ENCODE assay signal across 8 cellular contexts in genomic region chr6:105992315-105992961, GRCh38.
DNase-seq lines count a peak whose midpoint lies in the region; ATAC-seq and TF ChIP-seq lines count a peak whose summit lies in the region.

No MANE protein-coding gene starts in this region.

- H3K36me3 ChIP-seq in CD4-positive, alpha-beta memory T cell (ENCODE audit: insufficient read depth, low read length): no peaks in the 10 kb centered on the region
- no peaks in the 10 kb centered on the region for H3K36me3 ChIP-seq in mucosa of rectum (ENCODE audit: control insufficient read depth in 2 of 2, insufficient read depth in 2 of 2, low read length in 2 of 2)

- H3K36me3 Mint-ChIP-seq in CD4-positive, alpha-beta memory T cell: peaks cover 0 to 15% of the 10 kb centered on the region in 2 donors

- intact Hi-C loops in CD4-positive, alpha-beta memory T cell (cut with micrococcal nuclease): loop anchor here (1.0 to 5.0 kb wide), 10 partner anchors 11 to 528 kb away; partner anchors contain the start of genes ATG5 and PRDM1

- peak overlapping the region; percentile 88 to 98 (median 96) for H3K4me3 Mint-ChIP-seq in CD4-positive, alpha-beta memory T cell

- H3K27me3 ChIP-seq in CD4-positive, alpha-beta memory T cell (ENCODE audit: insufficient read depth, low read length): peaks cover 4% of the 10 kb centered on the region
- H3K27me3 ChIP-seq in mucosa of rectum (ENCODE audit: control insufficient read depth in 2 of 2, insufficient read depth in 2 of 2, low read length in 2 of 2): peaks cover 5 to 20% of the 10 kb centered on the region in 2 donors

- peak; percentile 89 to 91 (median 91) for DNase-seq in CD4-positive, alpha-beta memory T cell
- DNase-seq in NOMO-1 treated with DMSO at 0.1 percent for 48 hours (lab: John Stamatoyannopoulos, UW; ENCODE audit: unreplicated experiment) (peak; percentile 83), epithelial cell of esophagus (ENCODE audit: low read depth) (peak; percentile 86)
- peak; percentile 91 for DNase-seq in activated CD8-positive, alpha-beta memory T cell treated with anti-CD3 and anti-CD28 coated beads, Interleukin-2, amount 50 U/mL, for 48 hours
- DNase-seq in stimulated activated CD8-positive, alpha-beta memory T cell treated with anti-CD3 and anti-CD28 coated beads, Interleukin-4, amount 100 ng/mL, for 24 hours (ENCODE audit: low read depth): peak; percentile 76

- no peaks in the 10 kb centered on the region for H3K9me3 Mint-ChIP-seq in CD4-positive, alpha-beta memory T cell

- TF ChIP-seq CTCF in epithelial cell of esophagus (IDR thresholded peaks at IDR 0.05; ENCODE audit: insufficient read depth, low read depth, low read length, missing control alignments): no peak

- ATAC-seq in GM19452 (IDR thresholded peaks at IDR 0.05; ENCODE audit: unreplicated experiment) (peak; percentile 76), HG03558 (IDR thresholded peaks at IDR 0.05; ENCODE audit: extremely low read depth, unreplicated experiment) (peak; percentile 43)

- H3K27me3 Mint-ChIP-seq in CD4-positive, alpha-beta memory T cell: peaks cover 5 to 12% of the 10 kb centered on the region in 2 donors

- CTCF ChIA-PET in CD4-positive, alpha-beta memory T cell (lab: Charles Lee; ENCODE audit: partially characterized antibody): interaction anchor here (0.8 to 5.3 kb wide), 20 partner anchors 8 to 560 kb away, joined by 3 to 52 read pairs (median 6); partner anchors contain the start of gene PRDM1

- H3K4me1 Mint-ChIP-seq in CD4-positive, alpha-beta memory T cell: peaks cover 26 to 56% (median 30%) of the 10 kb centered on the region in 4 donors

- H3K9me3 ChIP-seq in CD4-positive, alpha-beta memory T cell (ENCODE audit: control insufficient read depth in 1 of 2, low read length in 2 of 2): no peaks in the 10 kb centered on the region
- H3K9me3 ChIP-seq in mucosa of rectum (ENCODE audit: control insufficient read depth in 2 of 2, low read length in 2 of 2): no peaks in the 10 kb centered on the region

- H3K27ac Mint-ChIP-seq in CD4-positive, alpha-beta memory T cell: peak overlapping the region; percentile 87 to 98 (median 96)

- H3K4me3 ChIP-seq in CD4-positive, alpha-beta memory T cell (ENCODE audit: low read length in 2 of 2): peak overlapping the region; percentile 68 to 90
- H3K4me3 ChIP-seq in epithelial cell of esophagus (ENCODE audit: low read length) (peak overlapping the region; percentile 78), mucosa of rectum (ENCODE audit: low read length in 2 of 2) (peak overlapping the region; percentile 88 to 90)

- POLR2A ChIA-PET in CD4-positive, alpha-beta memory T cell (lab: Charles Lee; ENCODE audit: partially characterized antibody): interaction anchor here (0.8 to 8.6 kb wide), 33 partner anchors 9 to 1832 kb away, joined by 3 to 177 read pairs (median 6); partner anchors contain the start of genes ATG5, PRDM1 and SCML4

- H3K27ac ChIP-seq in CD4-positive, alpha-beta memory T cell (ENCODE audit: low read depth, low read length): peak overlapping the region; percentile 72
- peak overlapping the region; percentile 79 to 82 for H3K27ac ChIP-seq in mucosa of rectum (ENCODE audit: low read depth in 2 of 2, low read length in 2 of 2)

- H3K9ac ChIP-seq in mucosa of rectum (ENCODE audit: low read depth in 1 of 2, low read length in 2 of 2): peak overlapping the region; percentile 78

- peaks cover 36% of the 10 kb centered on the region for H3K4me1 ChIP-seq in CD4-positive, alpha-beta memory T cell (ENCODE audit: insufficient read depth, low read length)
- H3K4me1 ChIP-seq in mucosa of rectum (ENCODE audit: control insufficient read depth in 2 of 2, insufficient read depth in 2 of 2, low read length in 2 of 2): peaks cover 3 to 6% of the 10 kb centered on the region in 2 donors

Comparison
In these comparisons a context has a peak if more than half of its experiments do, and no peak if none do; other contexts are left out.
1. Peak in every context shown above with its lines: DNase-seq, ATAC-seq, H3K4me3 ChIP-seq and H3K27ac ChIP-seq.